ENCODE assay signal across 8 cellular contexts in genomic region chr7:85185355-85186082, GRCh38. TPM values are rescaled to one million over a fixed set of nuclear protein-coding genes. Genes with fewer than 3 reads are reported as not detected.
A peak's percentile ranks its signal among the peaks of the same experiment; 100 is the strongest.
DNase-seq lines count a peak whose midpoint lies in the region; ATAC-seq, FAIRE-seq and TF ChIP-seq lines count a peak whose summit lies in the region.

No MANE protein-coding gene starts in this region.

- H2AK5ac ChIP-seq in neuronal stem cell (ENCODE audit: low read depth, low read length) = no peak overlapping the region

- no peak for DNase-seq in activated T-cell treated with anti-CD3 and anti-CD28 coated beads, Interleukin-2, amount 50 U/mL, for 4 hours
- DNase-seq in activated T-cell treated with anti-CD3 and anti-CD28 coated beads, Interleukin-2, amount 50 U/mL, for 48 hours = no peak
- DNase-seq in foreskin keratinocyte = peak; percentile 61 to 75
- DNase-seq in neuronal stem cell (ENCODE audit: low spot score) = peak; percentile 52
- DNase-seq in RCC 7860 (ENCODE audit: low spot score) = no peak

- peak overlapping the region; percentile 85 to 90 for H3K4me3 ChIP-seq in neuronal stem cell (ENCODE audit: low read length in 2 of 2)

- H3K27me3 ChIP-seq in foreskin keratinocyte (no peaks in the 10 kb centered on the region), neuronal stem cell (ENCODE audit: control insufficient read depth in 3 of 3, insufficient read depth in 3 of 3, low read depth in 1 of 3, low read length in 3 of 3) (peaks cover 0 to 16% (median 0%) of the 10 kb centered on the region in 3 experiments)

- WGBS in neuronal stem cell (ENCODE audit: extremely low coverage in 2 of 2, insufficient read length in 2 of 2, insufficient replicate concordance in 1 of 2), 2 donors = no CpG with 5 or more reads among the region's 42 CpGs

- no peak overlapping the region for H2BK120ac ChIP-seq in neuronal stem cell (ENCODE audit: low read depth, low read length)

- H3K4ac ChIP-seq in neuronal stem cell (ENCODE audit: low read length) = no peak overlapping the region

- no peak overlapping the region for H2BK15ac ChIP-seq in neuronal stem cell (ENCODE audit: low read length)

- ATAC-seq in activated T-cell treated with anti-CD3 and anti-CD28 coated beads, Interleukin-2, amount 50 U/mL, for 4 hours = no peak
- ATAC-seq in SK-N-SH treated with all-trans-retinoic acid at 6 μM for 48 hours (peak; percentile 73), foreskin keratinocyte (peak; percentile 51), GM21447 (IDR thresholded peaks at IDR 0.05; ENCODE audit: unreplicated experiment) (no peak), GM21576 (IDR thresholded peaks at IDR 0.05; ENCODE audit: unreplicated experiment) (no peak)

- H3K79me1 ChIP-seq in neuronal stem cell (ENCODE audit: low read depth, low read length) = peaks cover 1% of the 10 kb centered on the region

- no peak overlapping the region for H3K9ac ChIP-seq in neuronal stem cell (ENCODE audit: low read depth, low read length, poor library complexity)

- H3K4me3 Mint-ChIP-seq in activated T-cell treated with anti-CD3 and anti-CD28 coated beads, Interleukin-2, amount 50 U/mL, for 4 hours = peak overlapping the region; percentile 40

- H3K9me3 ChIP-seq in neuronal stem cell (replicated peaks in 1 of 2; ENCODE audit: control insufficient read depth in 2 of 2, insufficient read depth in 1 of 2, low read depth in 1 of 2, low read length in 2 of 2) = no peaks in the 10 kb centered on the region

- H3K9me3 Mint-ChIP-seq in activated T-cell treated with anti-CD3 and anti-CD28 coated beads, Interleukin-2, amount 50 U/mL, for 4 hours = no peaks in the 10 kb centered on the region

- no peaks in the 10 kb centered on the region for H3K36me3 ChIP-seq in neuronal stem cell (replicated peaks in 1 of 2; ENCODE audit: control insufficient read depth in 2 of 2, insufficient read depth in 2 of 2, low read length in 2 of 2)

- no peak overlapping the region for H3K23ac ChIP-seq in neuronal stem cell (ENCODE audit: low read depth, low read length, poor library complexity)

- H4K8ac ChIP-seq in neuronal stem cell (ENCODE audit: low read depth, low read length) = no peak overlapping the region

- H4K91ac ChIP-seq in neuronal stem cell (ENCODE audit: low read depth, low read length, poor library complexity) = no peak overlapping the region

- H3K4me1 ChIP-seq in foreskin keratinocyte (no peaks in the 10 kb centered on the region), neuronal stem cell (ENCODE audit: control insufficient read depth in 2 of 2, insufficient read depth in 1 of 2, low read depth in 1 of 2, low read length in 2 of 2) (peaks cover 5 to 7% of the 10 kb centered on the region in 2 donors)

- H3K4me1 Mint-ChIP-seq in activated T-cell treated with anti-CD3 and anti-CD28 coated beads, Interleukin-2, amount 50 U/mL, for 4 hours (ENCODE audit: low read depth) = no peaks in the 10 kb centered on the region

- no peak overlapping the region for H2BK5ac ChIP-seq in neuronal stem cell (ENCODE audit: low read length)

- H3K14ac ChIP-seq in neuronal stem cell (ENCODE audit: low read length) = no peak overlapping the region

- peak overlapping the region; percentile 51 for H3K18ac ChIP-seq in neuronal stem cell (ENCODE audit: low read length)

- no peak overlapping the region for H2BK12ac ChIP-seq in neuronal stem cell (ENCODE audit: low read length)

- H3K4me2 ChIP-seq in neuronal stem cell (ENCODE audit: insufficient read depth, low read length, poor library complexity, severe bottlenecking) = peak overlapping the region; percentile 97

- H3K27me3 Mint-ChIP-seq in activated T-cell treated with anti-CD3 and anti-CD28 coated beads, Interleukin-2, amount 50 U/mL, for 4 hours (ENCODE audit: low read depth) = peaks cover 13% of the 10 kb centered on the region

- H3K36me3 Mint-ChIP-seq in activated T-cell treated with anti-CD3 and anti-CD28 coated beads, Interleukin-2, amount 50 U/mL, for 4 hours (ENCODE audit: insufficient read depth) = no peaks in the 10 kb centered on the region

- H3K27ac ChIP-seq in foreskin keratinocyte (no peak overlapping the region), neuronal stem cell (replicated peaks; ENCODE audit: low read length) (no peak overlapping the region)

- H2AFZ ChIP-seq in neuronal stem cell (ENCODE audit: low read length) = peak overlapping the region; percentile 100

- peak; percentile 69 for TF ChIP-seq CTCF in foreskin keratinocyte (conservative IDR thresholded peaks at IDR 0.05)

- no peak for FAIRE-seq in RCC 7860 (lab: Jason Lieb, UNC)

TF ChIP-seq in SK-N-SH treated with all-trans-retinoic acid at 6 μM for 48 hours, 23 proteins besides CTCF, POLR2A, EP300 and RAD21:
- no peak for TF ChIP-seq BACH2 (CRISPR knock-in tag; IDR thresholded peaks at IDR 0.05; ENCODE audit: borderline replicate concordance)
- no peak for TF ChIP-seq ESRRG (CRISPR knock-in tag; IDR thresholded peaks at IDR 0.05)
- TF ChIP-seq POU6F1 (CRISPR knock-in tag; IDR thresholded peaks at IDR 0.05; ENCODE audit: borderline replicate concordance, low read depth) = no peak
- TF ChIP-seq OSR1 (CRISPR knock-in tag; IDR thresholded peaks at IDR 0.05) = no peak
- TF ChIP-seq ZC3H10 (CRISPR knock-in tag; IDR thresholded peaks at IDR 0.05) = no peak
- TF ChIP-seq PATZ1 (CRISPR knock-in tag; IDR thresholded peaks at IDR 0.05; ENCODE audit: borderline replicate concordance) = no peak
- TF ChIP-seq ZFP3 (CRISPR knock-in tag; IDR thresholded peaks at IDR 0.05) = peak; percentile 99
- no peak for TF ChIP-seq CREB5 (CRISPR knock-in tag; IDR thresholded peaks at IDR 0.05; ENCODE audit: low read depth)
- no peak for TF ChIP-seq CSRNP3 (CRISPR knock-in tag; IDR thresholded peaks at IDR 0.05)

RNA-seq across cellular contexts. Expression of gene SEMA3D, which starts 1.3 kb away (rescaled TPM):
- under 1 TPM in 2 of 3 donors, not detected in 1; 0.08 to 0.13 TPM for total RNA-seq in activated T-cell treated with anti-CD3 and anti-CD28 coated beads, Interleukin-2, amount 50 U/mL, for 4 hours
- 8.3 and 10.6 TPM in 2 replicates for total RNA-seq in foreskin keratinocyte
- 0.82 and 1.2 TPM in 2 replicates for polyA plus RNA-seq in foreskin keratinocyte
- polyA plus RNA-seq in neuronal stem cell (2013, experiment 1 of 2) = 1.0 TPM
- polyA plus RNA-seq in neuronal stem cell (2013, experiment 2 of 2) = 1.0 TPM

Comparison
In these comparisons a context has a peak if more than half of its experiments do, and no peak if none do; other contexts are left out.
1. ATAC-seq: peak in SK-N-SH treated with all-trans-retinoic acid at 6 μM for 48 hours (single experiment) and foreskin keratinocyte (single experiment); none in activated T-cell treated with anti-CD3 and anti-CD28 coated beads, Interleukin-2, amount 50 U/mL, for 4 hours (0 of 2), GM21447 (single experiment) and GM21576 (single experiment).
2. DNase-seq: peak in foreskin keratinocyte (2 of 2) and neuronal stem cell (single experiment); none in activated T-cell treated with anti-CD3 and anti-CD28 coated beads, Interleukin-2, amount 50 U/mL, for 4 hours (single experiment), activated T-cell treated with anti-CD3 and anti-CD28 coated beads, Interleukin-2, amount 50 U/mL, for 48 hours (0 of 2) and RCC 7860 (single experiment).